Comparison of ENCODE assay signal across 1 cellular context in the genomic region with DNA sequence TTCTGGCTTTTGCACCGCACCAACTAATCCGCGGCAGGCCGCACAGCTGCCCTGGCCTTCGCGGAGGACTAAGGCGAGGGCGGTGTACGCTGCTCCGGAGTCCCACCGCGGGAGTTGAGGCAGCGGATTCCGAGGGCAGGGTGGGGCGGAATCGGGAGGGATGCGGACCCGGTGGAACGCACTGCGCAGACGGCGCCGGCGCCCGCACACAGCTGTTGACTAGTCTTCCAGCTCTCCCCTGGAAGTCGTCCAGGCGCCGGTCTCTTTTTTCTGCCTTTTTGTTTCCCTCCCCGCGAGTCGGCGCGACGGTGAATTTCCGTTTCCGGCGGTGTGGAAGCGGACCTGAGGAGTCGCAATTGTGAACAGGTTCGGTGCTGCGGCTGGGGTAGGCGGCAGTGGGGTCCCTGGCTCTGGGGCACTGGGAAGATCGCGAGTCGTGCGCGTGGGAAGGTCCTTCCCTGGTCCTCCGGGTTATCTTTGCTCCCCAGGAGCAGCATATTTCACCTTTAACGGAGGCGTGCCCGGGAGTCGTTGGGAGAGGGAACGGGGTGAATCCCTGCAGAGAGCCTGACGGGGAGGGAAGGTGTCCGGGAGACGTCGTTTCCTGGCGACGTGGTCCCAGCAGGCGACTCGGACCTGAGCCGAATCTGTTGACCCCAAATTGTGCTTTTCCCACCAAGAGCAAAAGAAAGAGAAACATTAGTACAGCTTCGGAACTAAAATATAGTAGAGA.
TF ChIP-seq lines count a peak whose summit lies in the region.

ASAH2B (plus strand) TSS at position 319 of the 733 bp plus-strand sequence. CDS start 5,195 bp downstream, outside the sequence.

TF ChIP-seq in HepG2, 621 proteins besides CTCF, POLR2A, EP300 and RAD21 (continued from another document and continues in another):
- TF ChIP-seq HOXD1 (CRISPR knock-in tag; IDR thresholded peaks at IDR 0.05) (no peak), RELA (CRISPR knock-in tag; IDR thresholded peaks at IDR 0.05) (0 out of 2 replicates have a peak, but pooled peaks have one; percentile 45), ZFP82 (CRISPR knock-in tag; IDR thresholded peaks at IDR 0.05; ENCODE audit: borderline replicate concordance) (no peak), E2F2 (CRISPR knock-in tag; IDR thresholded peaks at IDR 0.05; ENCODE audit: borderline replicate concordance) (no peak; the same call in 1 of the 2 replicates), SYNCRIP (IDR thresholded peaks at IDR 0.05; ENCODE audit: insufficient read depth, low read depth, low read length) (no peak), ZNF737 (CRISPR knock-in tag; IDR thresholded peaks at IDR 0.05; ENCODE audit: borderline replicate concordance) (no peak; the same call in 1 of the 2 replicates), CHCHD3 (CRISPR knock-in tag; IDR thresholded peaks at IDR 0.05) (no peak), ZNF687 (CRISPR knock-in tag; IDR thresholded peaks at IDR 0.05) (peak; percentile 96), EED (CRISPR knock-in tag; IDR thresholded peaks at IDR 0.05) (no peak; the same call in 1 of the 2 replicates), SAP130 (CRISPR knock-in tag; IDR thresholded peaks at IDR 0.05; ENCODE audit: low read depth) (peak; percentile 68), RBM22 (optimal IDR thresholded peaks at IDR 0.05; ENCODE audit: low read length) (no peak), TRIM24 (CRISPR knock-in tag; IDR thresholded peaks at IDR 0.05) (no peak), TGIF2 (CRISPR knock-in tag; IDR thresholded peaks at IDR 0.05) (no peak; the same call in 1 of the 2 replicates), ZNF251 (CRISPR knock-in tag; IDR thresholded peaks at IDR 0.05) (no peak), ZNF879 (CRISPR knock-in tag; IDR thresholded peaks at IDR 0.05) (no peak), ZNF350 (CRISPR knock-in tag; IDR thresholded peaks at IDR 0.05; ENCODE audit: borderline replicate concordance, low read depth) (peak; percentile 66; the same call in 1 of the 2 replicates), TFDP2 (CRISPR knock-in tag; IDR thresholded peaks at IDR 0.05) (peak; percentile 86), ZNF224 (CRISPR knock-in tag; IDR thresholded peaks at IDR 0.05) (0 out of 2 replicates have a peak, but pooled peaks have one; percentile 53), ZNF749 (CRISPR knock-in tag; IDR thresholded peaks at IDR 0.05; ENCODE audit: borderline replicate concordance) (0 out of 2 replicates have a peak, but pooled peaks have one; percentile 54), NFATC3 (CRISPR knock-in tag; IDR thresholded peaks at IDR 0.05) (no peak), THAP11 (CRISPR knock-in tag; IDR thresholded peaks at IDR 0.05) (peak; percentile 76), ZNF572 (CRISPR knock-in tag; IDR thresholded peaks at IDR 0.05) (no peak), FOXC1 (CRISPR knock-in tag; IDR thresholded peaks at IDR 0.05; ENCODE audit: borderline replicate concordance) (no peak; the same call in 1 of the 2 replicates), POGZ (CRISPR knock-in tag; IDR thresholded peaks at IDR 0.05) (peak; percentile 49; the same call in 1 of the 2 replicates), TCF7L2 (IDR thresholded peaks at IDR 0.05; ENCODE audit: low read depth, low read length) (no peak), ZNF235 (CRISPR knock-in tag; IDR thresholded peaks at IDR 0.05; ENCODE audit: borderline replicate concordance) (no peak), KLF16 (CRISPR knock-in tag; IDR thresholded peaks at IDR 0.05) (peak in 1 of 2 experiments; percentile 62; a peak in 2 of 4 replicates), ZNF567 (CRISPR knock-in tag; IDR thresholded peaks at IDR 0.05; ENCODE audit: borderline replicate concordance) (peak; percentile 38; the same call in 1 of the 2 replicates), ZNF569 (CRISPR knock-in tag; IDR thresholded peaks at IDR 0.05; ENCODE audit: borderline replicate concordance) (no peak), HOXA7 (CRISPR knock-in tag; IDR thresholded peaks at IDR 0.05) (no peak), ZNF17 (CRISPR knock-in tag; IDR thresholded peaks at IDR 0.05) (no peak), CCAR2 (optimal IDR thresholded peaks at IDR 0.05; ENCODE audit: low read depth, low read length) (no peak), HIVEP1 (CRISPR knock-in tag; IDR thresholded peaks at IDR 0.05) (peak; percentile 83; the same call in 1 of the 2 replicates), ARID3A (IDR thresholded peaks at IDR 0.05; ENCODE audit: low read depth, low read length) (no peak), GABPB1 (CRISPR knock-in tag; IDR thresholded peaks at IDR 0.05) (peak; percentile 96), ZNF12 (CRISPR knock-in tag; IDR thresholded peaks at IDR 0.05) (peak; percentile 17; the same call in 1 of the 2 replicates), POLR2AphosphoS2 (IDR thresholded peaks at IDR 0.05; ENCODE audit: low read depth, low read length) (no peak), ATF3 (CRISPR knock-in tag; IDR thresholded peaks at IDR 0.05) (no peak), KDM5B (CRISPR knock-in tag; IDR thresholded peaks at IDR 0.05; ENCODE audit: borderline replicate concordance) (peak; percentile 56; the same call in 1 of the 2 replicates), SRY (CRISPR knock-in tag; IDR thresholded peaks at IDR 0.05) (no peak; the same call in 1 of the 2 replicates), HOXA5 (CRISPR knock-in tag; IDR thresholded peaks at IDR 0.05) (no peak), MXD1 (CRISPR knock-in tag; IDR thresholded peaks at IDR 0.05) (0 out of 2 replicates have a peak, but pooled peaks have one; percentile 49), NFIC (IDR thresholded peaks at IDR 0.05; ENCODE audit: low read length) (no peak), ZNF343 (CRISPR knock-in tag; IDR thresholded peaks at IDR 0.05) (0 out of 2 replicates have a peak, but pooled peaks have one; percentile 38)
- TF ChIP-seq, protein P1, sequence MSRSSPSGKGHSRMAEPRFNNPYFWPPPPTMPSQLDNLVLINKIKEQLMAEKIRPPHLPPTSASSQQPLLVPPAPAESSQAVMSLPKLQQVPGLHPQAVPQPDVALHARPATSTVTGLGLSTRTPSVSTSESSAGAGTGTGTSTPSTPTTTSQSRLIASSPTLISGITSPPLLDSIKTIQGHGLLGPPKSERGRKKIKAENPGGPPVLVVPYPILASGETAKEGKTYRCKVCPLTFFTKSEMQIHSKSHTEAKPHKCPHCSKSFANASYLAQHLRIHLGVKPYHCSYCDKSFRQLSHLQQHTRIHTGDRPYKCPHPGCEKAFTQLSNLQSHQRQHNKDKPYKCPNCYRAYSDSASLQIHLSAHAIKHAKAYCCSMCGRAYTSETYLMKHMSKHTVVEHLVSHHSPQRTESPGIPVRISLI (CRISPR knock-in tag; IDR thresholded peaks at IDR 0.05; ENCODE audit: borderline replicate concordance): peak; percentile 78; the same call in 1 of the 2 replicates
- TF ChIP-seq, protein P2, sequence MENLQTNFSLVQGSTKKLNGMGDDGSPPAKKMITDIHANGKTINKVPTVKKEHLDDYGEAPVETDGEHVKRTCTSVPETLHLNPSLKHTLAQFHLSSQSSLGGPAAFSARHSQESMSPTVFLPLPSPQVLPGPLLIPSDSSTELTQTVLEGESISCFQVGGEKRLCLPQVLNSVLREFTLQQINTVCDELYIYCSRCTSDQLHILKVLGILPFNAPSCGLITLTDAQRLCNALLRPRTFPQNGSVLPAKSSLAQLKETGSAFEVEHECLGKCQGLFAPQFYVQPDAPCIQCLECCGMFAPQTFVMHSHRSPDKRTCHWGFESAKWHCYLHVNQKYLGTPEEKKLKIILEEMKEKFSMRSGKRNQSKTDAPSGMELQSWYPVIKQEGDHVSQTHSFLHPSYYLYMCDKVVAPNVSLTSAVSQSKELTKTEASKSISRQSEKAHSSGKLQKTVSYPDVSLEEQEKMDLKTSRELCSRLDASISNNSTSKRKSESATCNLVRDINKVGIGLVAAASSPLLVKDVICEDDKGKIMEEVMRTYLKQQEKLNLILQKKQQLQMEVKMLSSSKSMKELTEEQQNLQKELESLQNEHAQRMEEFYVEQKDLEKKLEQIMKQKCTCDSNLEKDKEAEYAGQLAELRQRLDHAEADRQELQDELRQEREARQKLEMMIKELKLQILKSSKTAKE (CRISPR knock-in tag; IDR thresholded peaks at IDR 0.05; ENCODE audit: borderline replicate concordance): 0 out of 2 replicates have a peak, but pooled peaks have one; percentile 41
- TF ChIP-seq, protein P3, sequence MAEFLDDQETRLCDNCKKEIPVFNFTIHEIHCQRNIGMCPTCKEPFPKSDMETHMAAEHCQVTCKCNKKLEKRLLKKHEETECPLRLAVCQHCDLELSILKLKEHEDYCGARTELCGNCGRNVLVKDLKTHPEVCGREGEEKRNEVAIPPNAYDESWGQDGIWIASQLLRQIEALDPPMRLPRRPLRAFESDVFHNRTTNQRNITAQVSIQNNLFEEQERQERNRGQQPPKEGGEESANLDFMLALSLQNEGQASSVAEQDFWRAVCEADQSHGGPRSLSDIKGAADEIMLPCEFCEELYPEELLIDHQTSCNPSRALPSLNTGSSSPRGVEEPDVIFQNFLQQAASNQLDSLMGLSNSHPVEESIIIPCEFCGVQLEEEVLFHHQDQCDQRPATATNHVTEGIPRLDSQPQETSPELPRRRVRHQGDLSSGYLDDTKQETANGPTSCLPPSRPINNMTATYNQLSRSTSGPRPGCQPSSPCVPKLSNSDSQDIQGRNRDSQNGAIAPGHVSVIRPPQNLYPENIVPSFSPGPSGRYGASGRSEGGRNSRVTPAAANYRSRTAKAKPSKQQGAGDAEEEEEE (CRISPR knock-in tag; IDR thresholded peaks at IDR 0.05; ENCODE audit: borderline replicate concordance): no peak
- TF ChIP-seq, protein P4, sequence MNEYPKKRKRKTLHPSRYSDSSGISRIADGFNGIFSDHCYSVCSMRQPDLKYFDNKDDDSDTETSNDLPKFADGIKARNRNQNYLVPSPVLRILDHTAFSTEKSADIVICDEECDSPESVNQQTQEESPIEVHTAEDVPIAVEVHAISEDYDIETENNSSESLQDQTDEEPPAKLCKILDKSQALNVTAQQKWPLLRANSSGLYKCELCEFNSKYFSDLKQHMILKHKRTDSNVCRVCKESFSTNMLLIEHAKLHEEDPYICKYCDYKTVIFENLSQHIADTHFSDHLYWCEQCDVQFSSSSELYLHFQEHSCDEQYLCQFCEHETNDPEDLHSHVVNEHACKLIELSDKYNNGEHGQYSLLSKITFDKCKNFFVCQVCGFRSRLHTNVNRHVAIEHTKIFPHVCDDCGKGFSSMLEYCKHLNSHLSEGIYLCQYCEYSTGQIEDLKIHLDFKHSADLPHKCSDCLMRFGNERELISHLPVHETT (CRISPR knock-in tag; conservative IDR thresholded peaks at IDR 0.05): 0 out of 2 replicates have a peak, but pooled peaks have one; percentile 28
